ENCODE assay signal across 10 cellular contexts in the genomic region with DNA sequence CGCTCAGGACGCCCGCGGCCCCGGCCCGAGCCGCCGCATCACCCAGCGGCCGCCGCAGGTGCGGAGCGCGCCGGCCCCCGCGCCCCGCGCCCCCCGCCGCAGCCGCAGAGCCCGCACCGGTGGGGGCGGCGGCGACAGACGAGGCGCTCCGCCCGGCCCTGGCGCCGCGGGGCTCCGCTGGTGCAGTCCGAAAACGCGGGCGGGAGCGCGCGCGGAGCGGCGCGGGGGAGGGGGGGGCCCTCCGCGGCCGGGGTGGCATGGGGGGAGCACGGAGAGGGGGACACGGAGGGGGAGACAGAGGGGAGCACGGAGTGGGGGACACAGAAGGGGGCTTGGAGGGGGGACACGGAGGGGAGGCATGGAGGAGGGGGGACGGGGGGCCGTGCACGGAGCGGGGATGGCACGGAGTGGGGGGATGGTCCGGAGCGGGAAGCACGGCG. TPM values are rescaled to one million over a fixed set of nuclear protein-coding genes. Genes with fewer than 3 reads are reported as not detected.
DNase-seq lines count a peak whose midpoint lies in the region; ATAC-seq and TF ChIP-seq lines count a peak whose summit lies in the region.
"Had no signal": no experiment of that assay in that cellular context is flagged by ENCODE, and none has a peak within 500 bp of the region (broad histone marks: within the 10 kb centered on the region; RNA-seq: fewer than 3 reads in every experiment).

A gene with protein sequence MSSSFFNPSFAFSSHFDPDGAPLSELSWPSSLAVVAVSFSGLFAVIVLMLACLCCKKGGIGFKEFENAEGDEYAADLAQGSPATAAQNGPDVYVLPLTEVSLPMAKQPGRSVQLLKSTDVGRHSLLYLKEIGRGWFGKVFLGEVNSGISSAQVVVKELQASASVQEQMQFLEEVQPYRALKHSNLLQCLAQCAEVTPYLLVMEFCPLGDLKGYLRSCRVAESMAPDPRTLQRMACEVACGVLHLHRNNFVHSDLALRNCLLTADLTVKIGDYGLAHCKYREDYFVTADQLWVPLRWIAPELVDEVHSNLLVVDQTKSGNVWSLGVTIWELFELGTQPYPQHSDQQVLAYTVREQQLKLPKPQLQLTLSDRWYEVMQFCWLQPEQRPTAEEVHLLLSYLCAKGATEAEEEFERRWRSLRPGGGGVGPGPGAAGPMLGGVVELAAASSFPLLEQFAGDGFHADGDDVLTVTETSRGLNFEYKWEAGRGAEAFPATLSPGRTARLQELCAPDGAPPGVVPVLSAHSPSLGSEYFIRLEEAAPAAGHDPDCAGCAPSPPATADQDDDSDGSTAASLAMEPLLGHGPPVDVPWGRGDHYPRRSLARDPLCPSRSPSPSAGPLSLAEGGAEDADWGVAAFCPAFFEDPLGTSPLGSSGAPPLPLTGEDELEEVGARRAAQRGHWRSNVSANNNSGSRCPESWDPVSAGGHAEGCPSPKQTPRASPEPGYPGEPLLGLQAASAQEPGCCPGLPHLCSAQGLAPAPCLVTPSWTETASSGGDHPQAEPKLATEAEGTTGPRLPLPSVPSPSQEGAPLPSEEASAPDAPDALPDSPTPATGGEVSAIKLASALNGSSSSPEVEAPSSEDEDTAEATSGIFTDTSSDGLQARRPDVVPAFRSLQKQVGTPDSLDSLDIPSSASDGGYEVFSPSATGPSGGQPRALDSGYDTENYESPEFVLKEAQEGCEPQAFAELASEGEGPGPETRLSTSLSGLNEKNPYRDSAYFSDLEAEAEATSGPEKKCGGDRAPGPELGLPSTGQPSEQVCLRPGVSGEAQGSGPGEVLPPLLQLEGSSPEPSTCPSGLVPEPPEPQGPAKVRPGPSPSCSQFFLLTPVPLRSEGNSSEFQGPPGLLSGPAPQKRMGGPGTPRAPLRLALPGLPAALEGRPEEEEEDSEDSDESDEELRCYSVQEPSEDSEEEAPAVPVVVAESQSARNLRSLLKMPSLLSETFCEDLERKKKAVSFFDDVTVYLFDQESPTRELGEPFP (N-terminal part only) (minus strand): TSS at position 189 of the 440 bp plus-strand sequence. CDS start 229 bp downstream, outside the sequence.

- H3K36me3 ChIP-seq in tibial artery (no peaks in the 10 kb centered on the region), uterus (no peaks in the 10 kb centered on the region)

- peak within 1 kb of the TSS; percentile 60 for H3K4me3 Mint-ChIP-seq in dendritic cell treated with granulocyte-macrophage colony-stimulating factor and Interleukin-4, amounts not matched to agents 40 ng/mL and 50 ng/mL, for 4 days

- H3K4me3 ChIP-seq in tibial artery (peak within 1 kb of the TSS; percentile 37 to 46), uterus (no peak within 1 kb of the TSS)

- H3K4me1 ChIP-seq in tibial artery (peaks cover 0 to 22% (median 13%) of the 10 kb centered on the region in 4 donors), uterus (peaks cover 0 to 5% of the 10 kb centered on the region in 2 donors)

- H3K9me3 Mint-ChIP-seq in dendritic cell treated with granulocyte-macrophage colony-stimulating factor and Interleukin-4, amounts not matched to agents 40 ng/mL and 50 ng/mL, for 4 days: no peaks in the 10 kb centered on the region

- intact Hi-C loops in dendritic cell treated with granulocyte-macrophage colony-stimulating factor and Interleukin-4, amounts not matched to agents 40 ng/mL and 50 ng/mL, for 4 days (cut with micrococcal nuclease): no loop called here
- intact Hi-C loops in tibial artery (cut with DNase I; ENCODE audit: low total_unique reads): no loop called here
- intact Hi-C loops in uterus (cut with DNase I; ENCODE audit: low total_unique reads): no loop called here

- no peak for ATAC-seq in left lobe of liver

- peaks cover 11% of the 10 kb centered on the region for H3K4me1 Mint-ChIP-seq in dendritic cell treated with granulocyte-macrophage colony-stimulating factor and Interleukin-4, amounts not matched to agents 40 ng/mL and 50 ng/mL, for 4 days (ENCODE audit: low read depth)

- H3K27ac ChIP-seq in tibial artery: no peak within 1 kb of the TSS
- no peak within 1 kb of the TSS for H3K27ac ChIP-seq in uterus

- H3K27me3 Mint-ChIP-seq in dendritic cell treated with granulocyte-macrophage colony-stimulating factor and Interleukin-4, amounts not matched to agents 40 ng/mL and 50 ng/mL, for 4 days: peaks cover 49% of the 10 kb centered on the region

- TF ChIP-seq CTCF in tibial artery (IDR thresholded peaks at IDR 0.05): no peak
- TF ChIP-seq CTCF in uterus (IDR thresholded peaks at IDR 0.05): no peak

- H3K9me3 ChIP-seq in tibial artery (no peaks in the 10 kb centered on the region), uterus (no peaks in the 10 kb centered on the region)

- DNase-seq in NCI-H2227 (lab: John Stamatoyannopoulos, UW; ENCODE audit: unreplicated experiment) (peak; percentile 59), NCI-H2227 treated with DMSO at 0.1 percent for 48 hours (lab: John Stamatoyannopoulos, UW) (no peak), mucosa of gallbladder (ENCODE audit: low spot score) (no peak), tibial artery (no peak), A172 (ENCODE audit: low spot score) (no peak), uterus (no peak), left lobe of liver (ENCODE audit: low spot score) (no peak)
- DNase-seq: left cardiac atrium, NCI-H1930 had no signal

- H3K27ac Mint-ChIP-seq in dendritic cell treated with granulocyte-macrophage colony-stimulating factor and Interleukin-4, amounts not matched to agents 40 ng/mL and 50 ng/mL, for 4 days: no peak within 1 kb of the TSS

- no peak for TF ChIP-seq POLR2A in uterus (IDR thresholded peaks at IDR 0.05)

- H3K27me3 ChIP-seq in tibial artery (peaks cover 0 to 87% of the 10 kb centered on the region in 2 donors), uterus (no peaks in the 10 kb centered on the region)

- H3K36me3 Mint-ChIP-seq in dendritic cell treated with granulocyte-macrophage colony-stimulating factor and Interleukin-4, amounts not matched to agents 40 ng/mL and 50 ng/mL, for 4 days (ENCODE audit: low read depth): no peaks in the 10 kb centered on the region

RNA-seq across cellular contexts. Expression of the gene that starts here (rescaled TPM):
- total RNA-seq in mucosa of gallbladder (14.2 TPM), uterus (1 to 10 TPM in 2 of 4 donors, under 1 TPM in 2; 0.51 to 5.9 (median 3.0) TPM), left lobe of liver (0.70 TPM)
- 0.28 and 0.41 TPM in 2 replicates for total RNA-seq in A172 (2014; rRNA removed; shearing (Covaris generic))

Comparison
In these comparisons a context has a peak if more than half of its experiments do, and no peak if none do; other contexts are left out.
1. H3K4me3 ChIP-seq: peak in tibial artery (2 of 2); none in uterus (0 of 2).